27 cellular contexts compared by ENCODE assay signal in genomic region chr11:18927550-18928322, GRCh38. TPM values are rescaled to one million over a fixed set of nuclear protein-coding genes. Genes with fewer than 3 reads are reported as not detected.
"Had no signal": no experiment of that assay in that cellular context is flagged by ENCODE, and none has a peak within 500 bp of the region (broad histone marks: within the 10 kb centered on the region; RNA-seq: fewer than 3 reads in every experiment).

No MANE protein-coding gene starts in this region.

- H3K27ac ChIP-seq: gastrocnemius medialis, heart right ventricle, spleen, tibial nerve, upper lobe of right lung, vagina had no signal

- H3K27me3 ChIP-seq: gastrocnemius medialis, spleen, tibial nerve, upper lobe of right lung, vagina had no signal

- ATAC-seq: gastrocnemius medialis; heart right ventricle; left lobe of liver; natural killer cell; sciatic nerve; stimulated activated memory B cell treated with anti-CD40 and anti-IgM and Interleukin-4, amounts not matched to agents 10 μg/mL and 1 μg/mL and 100 μg/mL, for 72 hours; upper lobe of right lung had no signal

- FAIRE-seq: islet of Langerhans had no signal

- DNase-seq: dermis blood vessel endothelial cell; gastrocnemius medialis; heart right ventricle; hypothalamus; natural killer cell; posterior cingulate gyrus; spleen; stimulated activated CD4-positive, alpha-beta T cell treated with anti-CD3 and anti-CD28 coated beads, Interleukin-15, amount 100 ng/mL, for 24 hours; stimulated activated CD4-positive, alpha-beta T cell treated with anti-CD3 and anti-CD28 coated beads, Interleukin-1b, Interleukin-23, amount 100 ng/mL, for 48 hours; stimulated activated CD4-positive, alpha-beta T cell treated with anti-CD3 and anti-CD28 coated beads, Interleukin-4, amount 100 ng/mL, for 24 hours; upper lobe of right lung had no signal

- H3K4me3 ChIP-seq: gastrocnemius medialis, heart right ventricle, spleen, tibial nerve, upper lobe of right lung, vagina had no signal

- H3K4me1 ChIP-seq: gastrocnemius medialis, heart right ventricle, spleen, tibial nerve, upper lobe of right lung, vagina had no signal

- H3K36me3 ChIP-seq: gastrocnemius medialis, heart right ventricle, spleen, tibial nerve, upper lobe of right lung, vagina had no signal

- H3K9me3 ChIP-seq: gastrocnemius medialis, tibial nerve, upper lobe of right lung, vagina had no signal

RNA-seq across cellular contexts. Expression of gene MRGPRX1, which starts 11.5 kb away (rescaled TPM):
- total RNA-seq: dermis blood vessel endothelial cell, gastrocnemius medialis, heart right ventricle, left lobe of liver, lower leg skin, mesothelial cell of epicardium, mucosa of gallbladder, myocyte, natural killer cell, neural crest cell, osteocyte, pulmonary artery endothelial cell, sciatic nerve, skeletal muscle tissue, spleen, temporal lobe, tibial nerve, upper lobe of right lung, vagina had no signal
- polyA plus RNA-seq: esophagus, heart right ventricle, spleen had no signal
